Comparison of ENCODE assay signal across 15 cellular contexts in genomic region chr5:88825782-88826110, GRCh38. TPM values are rescaled to one million over a fixed set of nuclear protein-coding genes. Genes with fewer than 3 reads are reported as not detected.
DNase-seq lines count a peak whose midpoint lies in the region; ATAC-seq, FAIRE-seq and TF ChIP-seq lines count a peak whose summit lies in the region.
"Had no signal": no experiment of that assay in that cellular context is flagged by ENCODE, and none has a peak within 500 bp of the region (broad histone marks: within the 10 kb centered on the region; RNA-seq: fewer than 3 reads in every experiment).

No MANE protein-coding gene starts in this region.

- peak; percentile 69 for ATAC-seq in K562
- ATAC-seq in lower lobe of right lung, result no peak
- no peak for ATAC-seq in GM19035 (IDR thresholded peaks at IDR 0.05; ENCODE audit: unreplicated experiment)

- H3K27ac ChIP-seq in K562 (ENCODE audit: extremely low read depth, low read depth, low read length) (peak overlapping the region; percentile 69), lower lobe of right lung (peak overlapping the region; percentile 55), transverse colon (peak overlapping the region; percentile 51 to 75 (median 65))

- POLR2A ChIA-PET in K562 (lab: Yijun Ruan, JAX), result interaction anchor here (1.3 kb wide), 1 partner anchor 57 kb away, joined by 4 read pairs; the partner anchor contains the start of gene MEF2C

- in situ Hi-C loops in K562 (cut with MboI) (no loop called here), transverse colon (cut with MboI; ENCODE audit: low pct_ligation_motif_present in 1 of 4, low pct_unique_long_range_greater_than_20kb in 1 of 4, low sequenced_read_pairs in 3 of 4) (no loop called here)

- TF ChIP-seq CTCF in K562 (IDR thresholded peaks at IDR 0.05 in 2 of 3, conservative IDR thresholded peaks at IDR 0.05 in 1 of 3; ENCODE audit: insufficient read depth in 2 of 3, low read depth in 1 of 3, low read length in 3 of 3) (no peak), lower lobe of right lung (IDR thresholded peaks at IDR 0.05) (no peak), transverse colon (IDR thresholded peaks at IDR 0.05) (no peak)

- peak overlapping the region; percentile 67 for H3K4me2 ChIP-seq in K562 (ENCODE audit: insufficient read depth, low read length)

- H3K27me3 ChIP-seq in K562 (ENCODE audit: control insufficient read depth in 2 of 2, insufficient read depth in 2 of 2, low read length in 2 of 2), result no peaks in the 10 kb centered on the region
- no peaks in the 10 kb centered on the region for H3K27me3 ChIP-seq in lower lobe of right lung (ENCODE audit: low read depth)
- H3K27me3 ChIP-seq in transverse colon, result no peaks in the 10 kb centered on the region

- TF ChIP-seq EP300 in K562 (IDR thresholded peaks at IDR 0.05; ENCODE audit: low read length), result no peak
- TF ChIP-seq EP300 in transverse colon (IDR thresholded peaks at IDR 0.05; ENCODE audit: low read depth), result no peak

- H3K79me2 ChIP-seq in K562 (ENCODE audit: control insufficient read depth, insufficient read depth, low read length), result peaks cover 57% of the 10 kb centered on the region

- BruUV-seq in K562 (replicated peaks; lab: Mats Ljungman, UMichigan), result no TSS peak

- peak; percentile 1 for DNase-seq in NCI-H2227 (lab: John Stamatoyannopoulos, UW; ENCODE audit: unreplicated experiment)
- DNase-seq in NCI-H2227 treated with DMSO at 0.1 percent for 48 hours (lab: John Stamatoyannopoulos, UW), result no peak
- DNase-seq in K562 (ENCODE audit: extremely low read depth in 1 of 4, low spot score in 3 of 4), result peak in 2 of 4 experiments; percentile 25 to 59
- DNase-seq in lower lobe of right lung, result no peak
- DNase-seq in transverse colon, result no peak
- DNase-seq in Ammon's horn (ENCODE audit: low spot score), result no peak
- DNase-seq in stimulated activated naive CD4-positive, alpha-beta T cell (lab: John Stamatoyannopoulos, UW), result no peak
- DNase-seq: 8988T, EL, endodermal cell, NCI-H446, T1000 had no signal

- intact Hi-C loops in K562 (cut with micrococcal nuclease) (loop anchor here (5.0 kb wide), 2 partner anchors 57 to 302 kb away; partner anchors contain the start of gene MEF2C), lower lobe of right lung (cut with DNase I) (no loop called here), transverse colon (cut with DNase I; ENCODE audit: low total_unique reads) (no loop called here)

- no peak for TF ChIP-seq RAD21 in K562 (CRISPR knock-in tag; conservative IDR thresholded peaks at IDR 0.05 in 1 of 2, IDR thresholded peaks at IDR 0.05 in 1 of 2)

- no peaks in the 10 kb centered on the region for H4K20me1 ChIP-seq in K562 (replicated peaks; ENCODE audit: control insufficient read depth, insufficient read depth, low read length)

- TF ChIP-seq POLR2A in K562 (conservative IDR thresholded peaks at IDR 0.05), result no peak
- TF ChIP-seq POLR2A in transverse colon (IDR thresholded peaks at IDR 0.05), result no peak

- H3K36me3 ChIP-seq in K562 (ENCODE audit: control insufficient read depth, insufficient read depth, low read length), result peaks cover 15% of the 10 kb centered on the region
- H3K36me3 ChIP-seq in lower lobe of right lung, result peaks cover 7% of the 10 kb centered on the region
- no peaks in the 10 kb centered on the region for H3K36me3 ChIP-seq in transverse colon

- WGBS in K562 (ENCODE audit: insufficient coverage, low coverage, missing lambda C conversion rate), result 6% methylated on average over 3 of the region's 3 CpGs
- 52 to 77% methylated on average over 3 of the region's 3 CpGs for WGBS in transverse colon (ENCODE audit: low coverage in 1 of 2), 2 donors

- no peaks in the 10 kb centered on the region for H3K9me3 ChIP-seq in K562 (replicated peaks; ENCODE audit: control insufficient read depth, insufficient read depth, low read depth, low read length)
- no peaks in the 10 kb centered on the region for H3K9me3 ChIP-seq in lower lobe of right lung
- no peaks in the 10 kb centered on the region for H3K9me3 ChIP-seq in transverse colon

- peaks cover 0 to 16% of the 10 kb centered on the region in 2 experiments; a peak in 3 of 5 replicates for H3K4me1 ChIP-seq in K562 (replicated peaks in 1 of 2; ENCODE audit: control insufficient read depth in 2 of 2, insufficient read depth in 2 of 2, low read length in 2 of 2)
- peaks cover 66% of the 10 kb centered on the region for H3K4me1 ChIP-seq in lower lobe of right lung
- peaks cover 0 to 20% (median 9%) of the 10 kb centered on the region in 4 donors for H3K4me1 ChIP-seq in transverse colon

- FAIRE-seq in K562 (lab: Jason Lieb, UNC), result peak; percentile 60
- FAIRE-seq: HTR-8/SVneo, keratinocyte had no signal

- no peak overlapping the region for H3K4me3 ChIP-seq in K562
- no peak overlapping the region for H3K4me3 ChIP-seq in lower lobe of right lung
- no peak overlapping the region for H3K4me3 ChIP-seq in transverse colon

- peak overlapping the region; percentile 64 for H2AFZ ChIP-seq in K562 (ENCODE audit: low read depth, low read length)

- CTCF ChIA-PET in K562 (lab: Yijun Ruan, JAX; ENCODE audit: low intra/inter-chr PET ratio), result no interaction called here

- H3K9me1 ChIP-seq in K562 (ENCODE audit: control insufficient read depth, insufficient read depth, low read length), result no peaks in the 10 kb centered on the region

- peak overlapping the region in 1 of 2 experiments; percentile 44; a peak in 2 of 4 replicates for H3K9ac ChIP-seq in K562 (ENCODE audit: insufficient read depth in 1 of 2, low read depth in 2 of 2, low read length in 2 of 2)

TF ChIP-seq in K562, 482 proteins besides CTCF, POLR2A, EP300 and RAD21 (continues in another document):
- TF ChIP-seq ZBTB7A (IDR thresholded peaks at IDR 0.05; ENCODE audit: borderline replicate concordance, control insufficient read depth, low read depth, low read length) (no peak), SFPQ (IDR thresholded peaks at IDR 0.05; ENCODE audit: low read depth, low read length) (no peak), NR2C2 (CRISPR knock-in tag; IDR thresholded peaks at IDR 0.05) (no peak), NR2C2 (tag; IDR thresholded peaks at IDR 0.05) (peak; percentile 77), SMARCE1 (IDR thresholded peaks at IDR 0.05) (peak; percentile 42; the same call in 1 of the 2 replicates), SIN3A (IDR thresholded peaks at IDR 0.05; ENCODE audit: borderline replicate concordance in 2 of 2, control insufficient read depth in 1 of 2, low read depth in 2 of 2, low read length in 2 of 2) (no peak), ARID1B (IDR thresholded peaks at IDR 0.05) (peak; percentile 64), NFE2 (IDR thresholded peaks at IDR 0.05; ENCODE audit: low read depth) (0 out of 2 replicates have a peak, but pooled peaks have one; percentile 29), ZNF24 (IDR thresholded peaks at IDR 0.05) (no peak), RCOR1 (IDR thresholded peaks at IDR 0.05; ENCODE audit: borderline replicate concordance in 1 of 2, low read depth in 2 of 2, low read length in 2 of 2) (0 out of 4 replicates have a peak, but pooled peaks of 1 of the 2 experiments have one; percentile 15), CEBPB (tag; IDR thresholded peaks at IDR 0.05) (peak; percentile 15; the same call in 1 of the 2 replicates)

RNA-seq across cellular contexts. Expression of gene MEF2C, which starts 57.2 kb away (rescaled TPM):
- 52.4 and 139 TPM in 2 replicates for total RNA-seq in K562 (2011; cell fraction: chromatin; rRNA removed; ENCODE audit: low replicate concordance)
- 18.3 and 23.4 TPM in 2 replicates for total RNA-seq in K562 (2011; cell fraction: nucleolus; rRNA removed)
- total RNA-seq in K562 (2011; cell fraction: nucleoplasm; rRNA removed), result 41.7 and 68.3 TPM in 2 replicates
- total RNA-seq in K562 (2014; rRNA removed) (47.6 and 50.1 TPM in 2 replicates), K562 (2014; rRNA removed; fragmentation: Illumina TruSeq; extraction: Trizol) (62.4 and 74.7 TPM in 2 replicates), K562 (2015; rRNA removed; fragmentation: Illumina TruSeq; extraction: Trizol) (52.6 and 58.3 TPM in 2 replicates), K562 (2021) (56.5 and 64.5 TPM in 2 replicates), lower lobe of right lung (42.0 TPM), transverse colon (10 to 100 TPM; 17.3 to 58.0 (median 23.5) TPM)
- polyA plus RNA-seq in K562 (2011; rRNA removed) (35.4 and 37.6 TPM in 2 replicates), K562 (2014; fragmentation: Illumina TruSeq; extraction: Trizol) (62.3 and 67.8 TPM in 2 replicates), K562 (2014; fragmentation: Nextera tagmentation; extraction: Ambion mirVana) (10 to 100 TPM; 48.2 to 66.3 TPM), K562 (2014; rRNA removed) (25.1 and 28.8 TPM in 2 replicates)
- polyA plus RNA-seq in K562 (2011; cell fraction: cytosol; rRNA removed), result 57.3 and 69.3 TPM in 2 replicates
- 45.1 and 48.9 TPM in 2 replicates for polyA plus RNA-seq in K562 (2011; cell fraction: nucleus; rRNA removed)
- polyA plus RNA-seq in K562 (2012), result 25.7 and 46.6 TPM in 2 replicates
- 181 and 196 TPM in 2 replicates for polyA minus RNA-seq in K562 (2011; rRNA and poly(A)+ RNA removed)
- polyA minus RNA-seq in K562 (2011; cell fraction: cytosol; rRNA and poly(A)+ RNA removed), result 45.1 and 47.7 TPM in 2 replicates
- 97.3 and 153 TPM in 2 replicates for polyA minus RNA-seq in K562 (2011; cell fraction: nucleus; rRNA and poly(A)+ RNA removed)
